In the genomic region with DNA sequence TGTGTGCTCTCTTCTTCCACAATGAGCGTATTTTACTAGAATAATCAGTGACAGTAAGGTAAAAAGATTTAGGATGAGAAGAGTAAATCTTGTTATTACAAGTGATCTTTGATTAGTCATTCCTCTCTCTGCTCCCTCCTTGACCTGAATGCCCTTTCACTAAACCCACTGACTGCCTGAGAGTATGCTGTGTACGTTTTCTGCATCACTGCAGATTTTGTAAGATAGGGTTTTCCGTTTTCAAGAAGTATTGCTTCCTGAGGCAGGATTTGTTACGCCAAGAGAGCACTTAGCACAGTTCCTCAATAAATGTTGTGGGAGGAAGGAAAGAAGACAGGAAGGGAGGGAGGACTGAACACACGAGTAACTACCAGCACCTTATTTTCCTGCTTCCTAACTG, we compare ENCODE assay signal across 8 cellular contexts. TPM values are rescaled to one million over a fixed set of nuclear protein-coding genes. Genes with fewer than 3 reads are reported as not detected.
DNase-seq lines count a peak whose midpoint lies in the region; ATAC-seq lines count a peak whose summit lies in the region.
"Had no signal": no experiment of that assay in that cellular context is flagged by ENCODE, and none has a peak within 500 bp of the region (broad histone marks: within the 10 kb centered on the region; RNA-seq: fewer than 3 reads in every experiment).

No MANE protein-coding gene starts in this region.

- no peaks in the 10 kb centered on the region for H3K9me3 ChIP-seq in naive thymus-derived CD4-positive, alpha-beta T cell (ENCODE audit: control insufficient read depth in 2 of 3, low read length in 3 of 3)

- peak; percentile 79 for DNase-seq in NOMO-1 treated with DMSO at 0.1 percent for 48 hours (lab: John Stamatoyannopoulos, UW; ENCODE audit: unreplicated experiment)
- DNase-seq in naive thymus-derived CD4-positive, alpha-beta T cell: no peak
- DNase-seq in iPS-NIHi11 (ENCODE audit: low spot score): no peak
- DNase-seq in head of caudate nucleus: no peak
- no peak for DNase-seq in RKO (ENCODE audit: low spot score)

- no peak overlapping the region for H3K27ac ChIP-seq in naive thymus-derived CD4-positive, alpha-beta T cell (ENCODE audit: low read depth, low read length)
- H3K27ac ChIP-seq: KMS-11 had no signal

- POLR2A ChIA-PET in naive thymus-derived CD4-positive, alpha-beta T cell (lab: Charles Lee): no interaction called here

- peaks cover 0 to 6% (median 0%) of the 10 kb centered on the region in 5 donors for H3K36me3 Mint-ChIP-seq in naive thymus-derived CD4-positive, alpha-beta T cell

- no peaks in the 10 kb centered on the region for H3K9me3 Mint-ChIP-seq in naive thymus-derived CD4-positive, alpha-beta T cell

- H3K27me3 ChIP-seq in naive thymus-derived CD4-positive, alpha-beta T cell (ENCODE audit: control insufficient read depth in 2 of 2, insufficient read depth in 2 of 2, low read length in 2 of 2): no peaks in the 10 kb centered on the region

- H3K36me3 ChIP-seq in naive thymus-derived CD4-positive, alpha-beta T cell (ENCODE audit: control insufficient read depth in 2 of 3, insufficient read depth in 3 of 3, low read length in 3 of 3): no peaks in the 10 kb centered on the region

- peaks cover 0 to 5% (median 0%) of the 10 kb centered on the region in 5 donors for H3K27me3 Mint-ChIP-seq in naive thymus-derived CD4-positive, alpha-beta T cell

- peak overlapping the region in 1 of 10 donors; percentile 50 for H3K4me3 Mint-ChIP-seq in naive thymus-derived CD4-positive, alpha-beta T cell

- CTCF ChIA-PET in naive thymus-derived CD4-positive, alpha-beta T cell (lab: Charles Lee): no interaction called here

- intact Hi-C loops in naive thymus-derived CD4-positive, alpha-beta T cell (cut with micrococcal nuclease): loop anchor here in 1 of 2 donors (1.0 kb wide), 1 partner anchor 13 kb away; no protein-coding TSS in a partner anchor
- intact Hi-C loops in head of caudate nucleus (cut with DNase I): no loop called here

- ATAC-seq in GM18873 (IDR thresholded peaks at IDR 0.05; ENCODE audit: low FRiP score, unreplicated experiment) (peak; percentile 82), HG02623 (IDR thresholded peaks at IDR 0.05; ENCODE audit: unreplicated experiment) (peak; percentile 76)
- peak; percentile 68 for ATAC-seq in naive thymus-derived CD4-positive, alpha-beta T cell

- H3K27ac Mint-ChIP-seq in naive thymus-derived CD4-positive, alpha-beta T cell: peak overlapping the region in 2 of 9 donors; percentile 48 to 61

- H3K4me1 ChIP-seq in naive thymus-derived CD4-positive, alpha-beta T cell (ENCODE audit: control insufficient read depth in 2 of 2, insufficient read depth in 2 of 2, low read length in 2 of 2): no peaks in the 10 kb centered on the region

- H3K4me1 Mint-ChIP-seq in naive thymus-derived CD4-positive, alpha-beta T cell: peaks cover 0 to 23% (median 11%) of the 10 kb centered on the region in 7 donors

- H3K4me3 ChIP-seq in naive thymus-derived CD4-positive, alpha-beta T cell (ENCODE audit: low read length): no peak overlapping the region

RNA-seq across cellular contexts. Expression of gene LAMB3, which starts 7.7 kb away (rescaled TPM):
- total RNA-seq in naive thymus-derived CD4-positive, alpha-beta T cell: 1 to 10 TPM in 3 of 5 experiments, under 1 TPM in 2; 0.43 to 5.7 (median 1.5) TPM
- under 1 TPM; 0.11 to 0.26 TPM for polyA plus RNA-seq in naive thymus-derived CD4-positive, alpha-beta T cell

RNA-seq across cellular contexts. Expression of gene G0S2, which starts 15.3 kb away (rescaled TPM):
- total RNA-seq in naive thymus-derived CD4-positive, alpha-beta T cell: 100 to 1,000 TPM in 1 of 5 experiments, 10 to 100 TPM in 2, not detected in 2; 17.2 to 128 (median 81.1) TPM
- polyA plus RNA-seq in naive thymus-derived CD4-positive, alpha-beta T cell: under 1 TPM in 1 of 2 donors, not detected in 1; 0.39 TPM

RNA-seq across cellular contexts. Expression of gene HSD11B1, which starts 44.7 kb away (rescaled TPM):
- total RNA-seq in naive thymus-derived CD4-positive, alpha-beta T cell: 1 to 10 TPM in 1 of 5 experiments, under 1 TPM in 1, not detected in 3; 0.47 to 3.6 TPM
- under 1 TPM; 0.18 to 0.54 TPM for polyA plus RNA-seq in naive thymus-derived CD4-positive, alpha-beta T cell
